1 cellular context compared by ENCODE assay signal in the genomic region with DNA sequence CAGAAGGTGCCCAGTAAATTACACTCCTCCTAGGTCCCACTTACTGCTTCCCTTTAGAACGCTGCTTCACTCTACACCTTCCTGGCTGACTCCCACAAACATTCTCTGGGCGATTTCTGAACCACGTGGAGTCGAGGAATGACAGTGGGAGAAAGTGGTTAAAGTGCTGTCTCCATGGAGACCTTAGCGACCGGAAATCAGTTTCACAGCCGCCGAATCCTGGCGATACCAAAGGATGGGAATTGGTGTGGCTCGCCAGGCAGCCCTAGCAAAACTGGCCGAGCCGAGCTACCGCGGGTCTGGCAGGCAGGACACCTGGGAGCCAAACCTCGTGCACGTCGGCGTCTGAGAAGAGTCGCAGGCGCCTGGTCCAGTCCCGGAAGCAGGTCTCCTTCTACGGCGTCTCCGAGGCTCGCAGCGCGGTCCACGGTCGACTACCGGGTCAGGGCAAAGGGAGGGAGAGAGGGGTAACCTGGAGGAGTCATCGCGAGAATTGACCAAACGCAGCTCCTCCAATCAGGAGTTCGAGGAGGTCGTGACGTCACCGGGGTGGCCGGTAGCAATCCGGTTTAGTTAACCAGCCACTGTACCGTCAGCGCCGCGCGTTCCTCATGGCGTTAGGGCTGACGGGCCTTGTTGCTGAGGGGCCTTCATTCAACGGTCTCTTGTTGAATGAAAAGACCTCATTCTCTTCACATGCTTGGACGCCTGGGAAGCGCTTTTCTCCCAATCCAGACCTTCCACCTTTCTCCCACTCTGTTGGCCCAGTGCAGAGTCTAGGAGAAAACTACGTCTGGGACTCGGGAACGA.
TF ChIP-seq lines count a peak whose summit lies in the region.

A gene with protein sequence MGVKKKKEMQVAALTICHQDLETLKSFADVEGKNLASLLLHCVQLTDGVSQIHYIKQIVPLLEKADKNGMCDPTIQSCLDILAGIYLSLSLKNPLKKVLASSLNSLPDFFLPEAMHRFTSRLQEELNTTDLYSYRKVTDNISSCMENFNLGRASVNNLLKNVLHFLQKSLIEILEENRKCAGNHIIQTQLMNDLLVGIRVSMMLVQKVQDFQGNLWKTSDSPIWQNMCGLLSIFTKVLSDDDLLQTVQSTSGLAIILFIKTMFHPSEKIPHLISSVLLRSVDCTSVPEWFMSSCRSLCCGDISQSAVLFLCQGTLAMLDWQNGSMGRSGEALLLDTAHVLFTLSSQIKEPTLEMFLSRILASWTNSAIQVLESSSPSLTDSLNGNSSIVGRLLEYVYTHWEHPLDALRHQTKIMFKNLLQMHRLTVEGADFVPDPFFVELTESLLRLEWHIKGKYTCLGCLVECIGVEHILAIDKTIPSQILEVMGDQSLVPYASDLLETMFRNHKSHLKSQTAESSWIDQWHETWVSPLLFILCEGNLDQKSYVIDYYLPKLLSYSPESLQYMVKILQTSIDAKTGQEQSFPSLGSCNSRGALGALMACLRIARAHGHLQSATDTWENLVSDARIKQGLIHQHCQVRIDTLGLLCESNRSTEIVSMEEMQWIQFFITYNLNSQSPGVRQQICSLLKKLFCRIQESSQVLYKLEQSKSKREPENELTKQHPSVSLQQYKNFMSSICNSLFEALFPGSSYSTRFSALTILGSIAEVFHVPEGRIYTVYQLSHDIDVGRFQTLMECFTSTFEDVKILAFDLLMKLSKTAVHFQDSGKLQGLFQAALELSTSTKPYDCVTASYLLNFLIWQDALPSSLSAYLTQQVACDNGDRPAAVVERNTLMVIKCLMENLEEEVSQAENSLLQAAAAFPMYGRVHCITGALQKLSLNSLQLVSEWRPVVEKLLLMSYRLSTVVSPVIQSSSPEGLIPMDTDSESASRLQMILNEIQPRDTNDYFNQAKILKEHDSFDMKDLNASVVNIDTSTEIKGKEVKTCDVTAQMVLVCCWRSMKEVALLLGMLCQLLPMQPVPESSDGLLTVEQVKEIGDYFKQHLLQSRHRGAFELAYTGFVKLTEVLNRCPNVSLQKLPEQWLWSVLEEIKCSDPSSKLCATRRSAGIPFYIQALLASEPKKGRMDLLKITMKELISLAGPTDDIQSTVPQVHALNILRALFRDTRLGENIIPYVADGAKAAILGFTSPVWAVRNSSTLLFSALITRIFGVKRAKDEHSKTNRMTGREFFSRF (N-terminal part only) (minus strand): TSS at position 436 of the 810 bp plus-strand sequence. CDS start 3,646 bp downstream, outside the sequence.

TF ChIP-seq in HCT116, 20 proteins besides CTCF, POLR2A, EP300 and RAD21 (continued from another document):
- TF ChIP-seq, protein P1, sequence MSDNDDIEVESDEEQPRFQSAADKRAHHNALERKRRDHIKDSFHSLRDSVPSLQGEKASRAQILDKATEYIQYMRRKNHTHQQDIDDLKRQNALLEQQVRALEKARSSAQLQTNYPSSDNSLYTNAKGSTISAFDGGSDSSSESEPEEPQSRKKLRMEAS (IDR thresholded peaks at IDR 0.05): peak; percentile 97
- peak; percentile 88 for TF ChIP-seq ZFX (IDR thresholded peaks at IDR 0.05)
- peak; percentile 99 for TF ChIP-seq POLR2AphosphoS5 (IDR thresholded peaks at IDR 0.05; ENCODE audit: low read depth, low read length)
- no peak; the same call in 1 of the 2 replicates for TF ChIP-seq JUND (IDR thresholded peaks at IDR 0.05)
- TF ChIP-seq EZH2 (IDR thresholded peaks at IDR 0.05): no peak
- TF ChIP-seq, protein P2, sequence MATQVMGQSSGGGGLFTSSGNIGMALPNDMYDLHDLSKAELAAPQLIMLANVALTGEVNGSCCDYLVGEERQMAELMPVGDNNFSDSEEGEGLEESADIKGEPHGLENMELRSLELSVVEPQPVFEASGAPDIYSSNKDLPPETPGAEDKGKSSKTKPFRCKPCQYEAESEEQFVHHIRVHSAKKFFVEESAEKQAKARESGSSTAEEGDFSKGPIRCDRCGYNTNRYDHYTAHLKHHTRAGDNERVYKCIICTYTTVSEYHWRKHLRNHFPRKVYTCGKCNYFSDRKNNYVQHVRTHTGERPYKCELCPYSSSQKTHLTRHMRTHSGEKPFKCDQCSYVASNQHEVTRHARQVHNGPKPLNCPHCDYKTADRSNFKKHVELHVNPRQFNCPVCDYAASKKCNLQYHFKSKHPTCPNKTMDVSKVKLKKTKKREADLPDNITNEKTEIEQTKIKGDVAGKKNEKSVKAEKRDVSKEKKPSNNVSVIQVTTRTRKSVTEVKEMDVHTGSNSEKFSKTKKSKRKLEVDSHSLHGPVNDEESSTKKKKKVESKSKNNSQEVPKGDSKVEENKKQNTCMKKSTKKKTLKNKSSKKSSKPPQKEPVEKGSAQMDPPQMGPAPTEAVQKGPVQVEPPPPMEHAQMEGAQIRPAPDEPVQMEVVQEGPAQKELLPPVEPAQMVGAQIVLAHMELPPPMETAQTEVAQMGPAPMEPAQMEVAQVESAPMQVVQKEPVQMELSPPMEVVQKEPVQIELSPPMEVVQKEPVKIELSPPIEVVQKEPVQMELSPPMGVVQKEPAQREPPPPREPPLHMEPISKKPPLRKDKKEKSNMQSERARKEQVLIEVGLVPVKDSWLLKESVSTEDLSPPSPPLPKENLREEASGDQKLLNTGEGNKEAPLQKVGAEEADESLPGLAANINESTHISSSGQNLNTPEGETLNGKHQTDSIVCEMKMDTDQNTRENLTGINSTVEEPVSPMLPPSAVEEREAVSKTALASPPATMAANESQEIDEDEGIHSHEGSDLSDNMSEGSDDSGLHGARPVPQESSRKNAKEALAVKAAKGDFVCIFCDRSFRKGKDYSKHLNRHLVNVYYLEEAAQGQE (IDR thresholded peaks at IDR 0.05; ENCODE audit: low read depth): no peak
- peak; percentile 18 for TF ChIP-seq TCF7L2 (IDR thresholded peaks at IDR 0.05; ENCODE audit: borderline replicate concordance, extremely low read depth, insufficient read depth, insufficient read length)
- TF ChIP-seq EGR1 (IDR thresholded peaks at IDR 0.05; ENCODE audit: low read depth): no peak
- peak; percentile 61; the same call in 1 of the 2 replicates for TF ChIP-seq CBX3 (IDR thresholded peaks at IDR 0.05; ENCODE audit: low read depth)
- peak; percentile 93 for TF ChIP-seq ELF1 (IDR thresholded peaks at IDR 0.05; ENCODE audit: borderline replicate concordance, low read depth)
- TF ChIP-seq CEBPB (IDR thresholded peaks at IDR 0.05; ENCODE audit: low read depth): no peak
- no peak for TF ChIP-seq FOSL1 (IDR thresholded peaks at IDR 0.05; ENCODE audit: low read depth)
- TF ChIP-seq, protein P3, sequence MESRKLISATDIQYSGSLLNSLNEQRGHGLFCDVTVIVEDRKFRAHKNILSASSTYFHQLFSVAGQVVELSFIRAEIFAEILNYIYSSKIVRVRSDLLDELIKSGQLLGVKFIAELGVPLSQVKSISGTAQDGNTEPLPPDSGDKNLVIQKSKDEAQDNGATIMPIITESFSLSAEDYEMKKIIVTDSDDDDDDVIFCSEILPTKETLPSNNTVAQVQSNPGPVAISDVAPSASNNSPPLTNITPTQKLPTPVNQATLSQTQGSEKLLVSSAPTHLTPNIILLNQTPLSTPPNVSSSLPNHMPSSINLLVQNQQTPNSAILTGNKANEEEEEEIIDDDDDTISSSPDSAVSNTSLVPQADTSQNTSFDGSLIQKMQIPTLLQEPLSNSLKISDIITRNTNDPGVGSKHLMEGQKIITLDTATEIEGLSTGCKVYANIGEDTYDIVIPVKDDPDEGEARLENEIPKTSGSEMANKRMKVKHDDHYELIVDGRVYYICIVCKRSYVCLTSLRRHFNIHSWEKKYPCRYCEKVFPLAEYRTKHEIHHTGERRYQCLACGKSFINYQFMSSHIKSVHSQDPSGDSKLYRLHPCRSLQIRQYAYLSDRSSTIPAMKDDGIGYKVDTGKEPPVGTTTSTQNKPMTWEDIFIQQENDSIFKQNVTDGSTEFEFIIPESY (IDR thresholded peaks at IDR 0.05; ENCODE audit: extremely low read depth, insufficient replicate concordance, low read length): peak; percentile 98
- TF ChIP-seq SRF (IDR thresholded peaks at IDR 0.05; ENCODE audit: low read depth): peak; percentile 70; the same call in 1 of the 2 replicates
- TF ChIP-seq SP1 (IDR thresholded peaks at IDR 0.05; ENCODE audit: low read depth): peak; percentile 81
